Comparison of ENCODE assay signal across 15 cellular contexts in the genomic region with DNA sequence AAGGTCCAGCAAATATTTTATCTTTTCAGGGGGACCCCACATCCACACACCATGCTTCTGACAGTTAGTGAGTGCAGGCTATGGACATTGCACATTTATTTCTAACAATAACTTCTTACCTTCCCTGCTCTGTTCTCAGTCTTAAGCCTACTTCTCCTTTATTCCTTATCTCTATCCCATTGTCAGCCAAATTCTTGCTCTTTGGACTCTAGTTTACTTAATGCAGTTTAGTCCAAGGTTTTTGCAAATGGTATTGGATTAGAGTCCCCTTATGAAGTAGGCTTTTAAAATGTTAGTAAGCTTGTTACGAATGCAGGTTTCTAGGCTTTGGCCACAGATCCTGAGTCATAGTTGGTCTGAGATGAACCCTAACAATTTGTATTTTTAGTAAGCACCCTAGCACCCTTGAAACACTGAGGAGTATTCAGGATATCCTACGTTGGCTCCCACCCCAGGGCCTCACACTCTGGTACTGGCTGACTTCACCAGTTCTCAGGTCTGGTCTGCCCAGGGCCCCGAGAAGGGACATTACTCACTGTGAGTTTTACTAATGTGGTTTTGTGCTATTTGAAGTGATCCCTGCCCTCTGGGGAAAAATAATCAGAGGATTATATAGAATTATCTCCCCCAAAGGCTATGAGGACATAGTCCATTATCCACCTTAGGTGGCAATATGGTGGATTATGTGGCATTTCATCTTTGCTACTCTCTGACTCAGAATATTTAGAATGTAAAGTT.
DNase-seq lines count a peak whose midpoint lies in the region; ATAC-seq and TF ChIP-seq lines count a peak whose summit lies in the region.
"Had no signal": no experiment of that assay in that cellular context is flagged by ENCODE, and none has a peak within 500 bp of the region (broad histone marks: within the 10 kb centered on the region; RNA-seq: fewer than 3 reads in every experiment).

No MANE protein-coding gene starts in this region.

- peaks cover 13% of the 10 kb centered on the region for H3K4me1 ChIP-seq in HUES48 (ENCODE audit: control insufficient read depth, insufficient read depth, low read length)
- H3K4me1 ChIP-seq in gastroesophageal sphincter: peaks cover 0 to 31% (median 0%) of the 10 kb centered on the region in 3 donors

- no peaks in the 10 kb centered on the region for H3K9me3 ChIP-seq in HUES48 (ENCODE audit: control insufficient read depth, insufficient read depth, low read length)
- H3K9me3 ChIP-seq in WERI-Rb-1 (ENCODE audit: severe bottlenecking): peaks cover 3% of the 10 kb centered on the region
- H3K9me3 ChIP-seq in gastroesophageal sphincter: no peaks in the 10 kb centered on the region
- H3K9me3 ChIP-seq: ovary had no signal

- H3K9ac ChIP-seq in HUES48 (ENCODE audit: low read depth, low read length): no peak overlapping the region

- no peak overlapping the region for H3K27ac Mint-ChIP-seq in activated CD8-positive, alpha-beta T cell treated with anti-CD3 and anti-CD28 coated beads for 36 hours
- H3K27ac Mint-ChIP-seq: activated CD4-positive, alpha-beta memory T cell treated with anti-CD3 and anti-CD28 coated beads, Interleukin-2, amount 10 ng/mL, durations not matched to agents 7 days and 5 days had no signal

- no peak for TF ChIP-seq POLR2A in gastroesophageal sphincter (IDR thresholded peaks at IDR 0.05)

- no peaks in the 10 kb centered on the region for H3K36me3 ChIP-seq in HUES48 (ENCODE audit: control insufficient read depth, insufficient read depth, low read length)
- no peaks in the 10 kb centered on the region for H3K36me3 ChIP-seq in WERI-Rb-1
- no peaks in the 10 kb centered on the region for H3K36me3 ChIP-seq in gastroesophageal sphincter
- H3K36me3 ChIP-seq: ovary had no signal

- no peaks in the 10 kb centered on the region for H3K9me3 Mint-ChIP-seq in activated CD8-positive, alpha-beta T cell treated with anti-CD3 and anti-CD28 coated beads for 36 hours
- H3K9me3 Mint-ChIP-seq: activated CD4-positive, alpha-beta memory T cell treated with anti-CD3 and anti-CD28 coated beads, Interleukin-2, amount 10 ng/mL, durations not matched to agents 7 days and 5 days had no signal

- H3K27me3 Mint-ChIP-seq in activated CD8-positive, alpha-beta T cell treated with anti-CD3 and anti-CD28 coated beads for 36 hours: peaks cover 17% of the 10 kb centered on the region
- H3K27me3 Mint-ChIP-seq: activated CD4-positive, alpha-beta memory T cell treated with anti-CD3 and anti-CD28 coated beads, Interleukin-2, amount 10 ng/mL, durations not matched to agents 7 days and 5 days had no signal

- H3K4me1 Mint-ChIP-seq in activated CD8-positive, alpha-beta T cell treated with anti-CD3 and anti-CD28 coated beads for 36 hours (ENCODE audit: low read depth): no peaks in the 10 kb centered on the region
- H3K4me1 Mint-ChIP-seq: activated CD4-positive, alpha-beta memory T cell treated with anti-CD3 and anti-CD28 coated beads, Interleukin-2, amount 10 ng/mL, durations not matched to agents 7 days and 5 days had no signal

- DNase-seq in A172 (ENCODE audit: low spot score): peak; percentile 95
- peak; percentile 11 for DNase-seq in WERI-Rb-1
- DNase-seq in islet precursor cell: peak; percentile 62
- no peak for DNase-seq in inferior parietal cortex (ENCODE audit: extremely low spot score)
- no peak for DNase-seq in activated CD8-positive, alpha-beta T cell treated with anti-CD3 and anti-CD28 coated beads for 36 hours
- no peak for DNase-seq in activated CD4-positive, alpha-beta T cell treated with anti-CD3 and anti-CD28 coated beads, Interleukin-2, amount 50 U/mL, for 48 hours
- DNase-seq: activated CD4-positive, alpha-beta memory T cell treated with anti-CD3 and anti-CD28 coated beads, Interleukin-2, amount 10 ng/mL, durations not matched to agents 7 days and 5 days; activated gamma-delta T cell treated with Interleukin-2 at 50 U/mL for 16 hours; caudate nucleus; erythroblast; ovary; T-helper 2 cell had no signal

- no peaks in the 10 kb centered on the region for H3K27me3 ChIP-seq in HUES48 (ENCODE audit: control insufficient read depth, insufficient read depth, low read length)
- H3K27me3 ChIP-seq in WERI-Rb-1 (ENCODE audit: insufficient read depth, low read depth, severe bottlenecking): no peaks in the 10 kb centered on the region
- no peaks in the 10 kb centered on the region for H3K27me3 ChIP-seq in gastroesophageal sphincter
- H3K27me3 ChIP-seq: ovary had no signal

- no peak for TF ChIP-seq CTCF in WERI-Rb-1 (IDR thresholded peaks at IDR 0.05; ENCODE audit: low read depth, low read length)
- TF ChIP-seq CTCF in gastroesophageal sphincter (IDR thresholded peaks at IDR 0.05): no peak
- TF ChIP-seq CTCF in activated CD8-positive, alpha-beta T cell treated with anti-CD3 and anti-CD28 coated beads for 36 hours (IDR thresholded peaks at IDR 0.05): no peak

- TF ChIP-seq EP300 in gastroesophageal sphincter (IDR thresholded peaks at IDR 0.05): no peak

- POLR2A ChIA-PET in activated CD8-positive, alpha-beta T cell treated with anti-CD3 and anti-CD28 coated beads for 36 hours (lab: Charles Lee): no interaction called here

- intact Hi-C loops in activated CD8-positive, alpha-beta T cell treated with anti-CD3 and anti-CD28 coated beads for 36 hours (cut with micrococcal nuclease): no loop called here

- H3K4me3 Mint-ChIP-seq in activated CD8-positive, alpha-beta T cell treated with anti-CD3 and anti-CD28 coated beads for 36 hours: no peak overlapping the region
- H3K4me3 Mint-ChIP-seq: activated CD4-positive, alpha-beta memory T cell treated with anti-CD3 and anti-CD28 coated beads, Interleukin-2, amount 10 ng/mL, durations not matched to agents 7 days and 5 days had no signal

- whole genome bisulfite sequencing in gastroesophageal sphincter (ENCODE audit: low coverage in 1 of 2), 2 donors: 56 to 100% methylated on average over 1 to 2 of the region's 3 CpGs

- H3K4me3 ChIP-seq in HUES48 (ENCODE audit: low read depth, low read length): no peak overlapping the region
- H3K4me3 ChIP-seq in WERI-Rb-1 (ENCODE audit: low read depth, low read length): no peak overlapping the region
- H3K4me3 ChIP-seq in gastroesophageal sphincter: no peak overlapping the region
- H3K4me3 ChIP-seq: lung, ovary had no signal

- no peak for ATAC-seq in gastroesophageal sphincter
- ATAC-seq in activated CD8-positive, alpha-beta T cell treated with anti-CD3 and anti-CD28 coated beads for 36 hours: no peak

- no peaks in the 10 kb centered on the region for H3K36me3 Mint-ChIP-seq in activated CD8-positive, alpha-beta T cell treated with anti-CD3 and anti-CD28 coated beads for 36 hours (ENCODE audit: low read depth)

- H3K27ac ChIP-seq in HUES48 (ENCODE audit: low read depth, low read length) (peak overlapping the region; percentile 28), WERI-Rb-1 (no peak overlapping the region), gastroesophageal sphincter (no peak overlapping the region)
- H3K27ac ChIP-seq: ovary had no signal

- CTCF ChIA-PET in activated CD8-positive, alpha-beta T cell treated with anti-CD3 and anti-CD28 coated beads for 36 hours (lab: Charles Lee): no interaction called here

Comparison
In these comparisons a context has a peak if more than half of its experiments do, and no peak if none do; other contexts are left out.
1. DNase-seq: peak in A172 (single experiment), WERI-Rb-1 (single experiment) and islet precursor cell (single experiment); none in inferior parietal cortex (single experiment), activated CD8-positive, alpha-beta T cell treated with anti-CD3 and anti-CD28 coated beads for 36 hours (single experiment) and activated CD4-positive, alpha-beta T cell treated with anti-CD3 and anti-CD28 coated beads, Interleukin-2, amount 50 U/mL, for 48 hours (0 of 2).